In the genomic region with DNA sequence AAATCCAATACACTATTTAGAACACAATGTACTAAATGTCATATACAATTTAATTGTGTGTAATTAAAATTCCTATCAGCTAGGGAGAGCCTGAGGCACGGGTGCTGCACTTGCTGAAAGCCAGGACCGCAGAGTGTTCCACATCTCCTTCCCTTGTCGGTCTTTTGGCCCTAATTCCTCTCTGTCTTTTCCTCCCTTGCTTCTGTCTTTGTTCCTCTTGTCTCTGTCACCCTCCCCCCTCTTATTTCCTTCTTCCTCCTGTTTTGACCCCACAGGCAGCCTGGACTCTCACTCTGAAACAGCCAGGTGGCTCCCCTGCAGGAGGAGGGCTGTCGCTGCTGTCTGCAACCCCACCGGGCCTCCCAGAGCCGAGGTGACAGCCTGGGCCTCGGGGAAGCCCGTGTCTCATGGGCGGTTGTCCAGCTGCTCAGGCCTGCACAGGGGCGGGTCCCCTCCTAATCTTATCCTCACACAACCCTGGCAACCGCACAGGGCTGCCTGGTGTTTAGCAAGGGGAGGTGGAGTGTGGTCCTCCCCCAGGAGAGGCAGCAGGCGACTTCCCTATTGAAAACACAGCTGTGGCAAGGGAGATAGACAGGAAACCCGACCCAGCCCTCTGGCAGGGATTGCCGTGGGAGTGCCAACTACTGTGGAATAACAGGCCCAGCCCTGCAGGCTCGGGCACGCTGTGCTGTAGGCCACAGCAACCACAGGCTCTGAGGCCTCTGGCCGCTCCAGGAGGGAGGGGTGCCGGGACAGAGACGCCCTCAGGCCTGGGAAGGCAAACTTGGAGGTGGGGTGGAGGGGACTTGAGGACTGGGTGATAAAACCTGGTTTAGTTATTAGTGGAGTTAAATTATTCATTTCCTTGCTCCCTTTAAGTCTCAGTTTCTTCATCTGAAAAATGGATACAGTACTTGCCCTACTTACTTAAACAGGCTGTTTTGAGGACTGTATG, we compare ENCODE assay signal across 9 cellular contexts.
DNase-seq lines count a peak whose midpoint lies in the region; ATAC-seq and TF ChIP-seq lines count a peak whose summit lies in the region.
"Had no signal": no experiment of that assay in that cellular context is flagged by ENCODE, and none has a peak within 500 bp of the region (broad histone marks: within the 10 kb centered on the region; RNA-seq: fewer than 3 reads in every experiment).

No MANE protein-coding gene starts in this region.

- H3K4me2 ChIP-seq in parathyroid adenoma (ENCODE audit: low read length): no peak overlapping the region

- DNase-seq in GM20000 (ENCODE audit: low spot score): peak; percentile 90
- DNase-seq in NCI-H526 (lab: John Stamatoyannopoulos, UW): peak; percentile 6 to 81
- DNase-seq in adrenal gland: peak; percentile 60 to 94 (median 85)
- DNase-seq in heart left ventricle: peak; percentile 88 to 97 (median 93)
- no peak for DNase-seq in NK-92 treated with Interleukin-12 subunit alpha and Interleukin-12 subunit beta, amount 100 ng/mL, for 24 hours (lab: John Stamatoyannopoulos, UW)
- DNase-seq: naive thymus-derived CD8-positive, alpha-beta T cell had no signal

- H3K9me3 ChIP-seq in ES-I3 (ENCODE audit: control insufficient read depth, insufficient read depth, low read length) (no peaks in the 10 kb centered on the region), adrenal gland (replicated peaks in 1 of 3) (no peaks in the 10 kb centered on the region), heart left ventricle (no peaks in the 10 kb centered on the region), parathyroid adenoma (ENCODE audit: control insufficient read depth, low read length) (no peaks in the 10 kb centered on the region)

- TF ChIP-seq CTCF in GM20000 (IDR thresholded peaks at IDR 0.05; ENCODE audit: extremely low read depth, missing control alignments) (no peak), adrenal gland (IDR thresholded peaks at IDR 0.05) (peak in 3 of 6 experiments; percentile 11 to 44 (median 14)), heart left ventricle (IDR thresholded peaks at IDR 0.05) (peak in 3 of 12 donors; percentile 5 to 40 (median 17)), parathyroid adenoma (IDR thresholded peaks at IDR 0.05) (no peak)

- H3K27ac ChIP-seq in adrenal gland (peak overlapping the region in 4 of 5 donors; percentile 42 to 73 (median 58)), heart left ventricle (peak overlapping the region; percentile 11 to 81 (median 67)), parathyroid adenoma (no peak overlapping the region)

- no peaks in the 10 kb centered on the region for H3K27me3 ChIP-seq in adrenal gland
- no peaks in the 10 kb centered on the region for H3K27me3 ChIP-seq in heart left ventricle
- H3K27me3 ChIP-seq in parathyroid adenoma (ENCODE audit: control insufficient read depth, insufficient read depth, low read length): no peaks in the 10 kb centered on the region

- no peaks in the 10 kb centered on the region for H3K79me2 ChIP-seq in parathyroid adenoma

- intact Hi-C loops in adrenal gland (cut with DNase I) (no loop called here), heart left ventricle (cut with DNase I) (no loop called here)

- peak; percentile 92 for ATAC-seq in HG03521 (IDR thresholded peaks at IDR 0.05; ENCODE audit: unreplicated experiment)
- ATAC-seq in heart left ventricle: peak; percentile 97 to 99 (median 98)

- peak overlapping the region; percentile 17; the same call in 1 of the 2 replicates for H3K9ac ChIP-seq in ES-I3 (ENCODE audit: low read depth, low read length)
- no peak overlapping the region for H3K9ac ChIP-seq in parathyroid adenoma

- peak overlapping the region; percentile 75 for H2AFZ ChIP-seq in parathyroid adenoma

- TF ChIP-seq POLR2A in adrenal gland (IDR thresholded peaks at IDR 0.05): peak in 1 of 2 donors; percentile 21
- no peak for TF ChIP-seq POLR2A in heart left ventricle (IDR thresholded peaks at IDR 0.05)

- WGBS in adrenal gland, 4 donors: 24 to 40% (median 33%) methylated on average over 7 to 19 of the region's 19 CpGs
- WGBS in heart left ventricle, 4 donors: 1 to 3% (median 2%) methylated on average over 19 of the region's 19 CpGs

- H3K4me1 ChIP-seq in ES-I3 (ENCODE audit: insufficient read depth, low read length) (peaks cover 59% of the 10 kb centered on the region), adrenal gland (replicated peaks in 1 of 2) (peaks cover 14 to 31% of the 10 kb centered on the region in 2 donors), heart left ventricle (peaks cover 6 to 53% (median 35%) of the 10 kb centered on the region in 12 donors), parathyroid adenoma (peaks cover 4% of the 10 kb centered on the region)

- no peaks in the 10 kb centered on the region for H3K36me3 ChIP-seq in ES-I3 (ENCODE audit: insufficient read depth, low read length)
- H3K36me3 ChIP-seq in adrenal gland (replicated peaks in 1 of 2): no peaks in the 10 kb centered on the region
- H3K36me3 ChIP-seq in heart left ventricle: no peaks in the 10 kb centered on the region
- H3K36me3 ChIP-seq in parathyroid adenoma (ENCODE audit: control insufficient read depth, insufficient read depth, low read length): no peaks in the 10 kb centered on the region

- H3K4me3 ChIP-seq in adrenal gland: no peak overlapping the region
- H3K4me3 ChIP-seq in heart left ventricle: peak overlapping the region in 3 of 12 donors; percentile 10 to 33 (median 10)
- H3K4me3 ChIP-seq in parathyroid adenoma (ENCODE audit: low read depth, low read length): no peak overlapping the region
